Comparison of ENCODE assay signal across 1 cellular context in genomic region chr7:92831716-92832622, GRCh38.
TF ChIP-seq lines count a peak whose summit lies in the region.

No MANE protein-coding gene starts in this region.

TF ChIP-seq in HepG2, 621 proteins besides CTCF, POLR2A, EP300 and RAD21 (continued from another document and continues in another):
- no peak for TF ChIP-seq SALL1 (CRISPR knock-in tag; IDR thresholded peaks at IDR 0.05)
- TF ChIP-seq, protein P1, sequence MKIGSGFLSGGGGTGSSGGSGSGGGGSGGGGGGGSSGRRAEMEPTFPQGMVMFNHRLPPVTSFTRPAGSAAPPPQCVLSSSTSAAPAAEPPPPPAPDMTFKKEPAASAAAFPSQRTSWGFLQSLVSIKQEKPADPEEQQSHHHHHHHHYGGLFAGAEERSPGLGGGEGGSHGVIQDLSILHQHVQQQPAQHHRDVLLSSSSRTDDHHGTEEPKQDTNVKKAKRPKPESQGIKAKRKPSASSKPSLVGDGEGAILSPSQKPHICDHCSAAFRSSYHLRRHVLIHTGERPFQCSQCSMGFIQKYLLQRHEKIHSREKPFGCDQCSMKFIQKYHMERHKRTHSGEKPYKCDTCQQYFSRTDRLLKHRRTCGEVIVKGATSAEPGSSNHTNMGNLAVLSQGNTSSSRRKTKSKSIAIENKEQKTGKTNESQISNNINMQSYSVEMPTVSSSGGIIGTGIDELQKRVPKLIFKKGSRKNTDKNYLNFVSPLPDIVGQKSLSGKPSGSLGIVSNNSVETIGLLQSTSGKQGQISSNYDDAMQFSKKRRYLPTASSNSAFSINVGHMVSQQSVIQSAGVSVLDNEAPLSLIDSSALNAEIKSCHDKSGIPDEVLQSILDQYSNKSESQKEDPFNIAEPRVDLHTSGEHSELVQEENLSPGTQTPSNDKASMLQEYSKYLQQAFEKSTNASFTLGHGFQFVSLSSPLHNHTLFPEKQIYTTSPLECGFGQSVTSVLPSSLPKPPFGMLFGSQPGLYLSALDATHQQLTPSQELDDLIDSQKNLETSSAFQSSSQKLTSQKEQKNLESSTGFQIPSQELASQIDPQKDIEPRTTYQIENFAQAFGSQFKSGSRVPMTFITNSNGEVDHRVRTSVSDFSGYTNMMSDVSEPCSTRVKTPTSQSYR (CRISPR knock-in tag; IDR thresholded peaks at IDR 0.05; ENCODE audit: borderline replicate concordance), result no peak
- no peak for TF ChIP-seq ZNF124 (CRISPR knock-in tag; IDR thresholded peaks at IDR 0.05)
- TF ChIP-seq KAT8 (CRISPR knock-in tag; IDR thresholded peaks at IDR 0.05), result no peak; the same call in 1 of the 2 replicates
- TF ChIP-seq PAX8 (CRISPR knock-in tag; IDR thresholded peaks at IDR 0.05; ENCODE audit: borderline replicate concordance), result no peak
- TF ChIP-seq ZNF597 (CRISPR knock-in tag; IDR thresholded peaks at IDR 0.05), result no peak
- TF ChIP-seq MLX (CRISPR knock-in tag; IDR thresholded peaks at IDR 0.05), result no peak
- peak; percentile 55; the same call in 1 of the 2 replicates for TF ChIP-seq ZNF670 (CRISPR knock-in tag; IDR thresholded peaks at IDR 0.05; ENCODE audit: borderline replicate concordance)
- no peak for TF ChIP-seq BORCS8-MEF2B (CRISPR knock-in tag; IDR thresholded peaks at IDR 0.05)
- TF ChIP-seq, protein P2, sequence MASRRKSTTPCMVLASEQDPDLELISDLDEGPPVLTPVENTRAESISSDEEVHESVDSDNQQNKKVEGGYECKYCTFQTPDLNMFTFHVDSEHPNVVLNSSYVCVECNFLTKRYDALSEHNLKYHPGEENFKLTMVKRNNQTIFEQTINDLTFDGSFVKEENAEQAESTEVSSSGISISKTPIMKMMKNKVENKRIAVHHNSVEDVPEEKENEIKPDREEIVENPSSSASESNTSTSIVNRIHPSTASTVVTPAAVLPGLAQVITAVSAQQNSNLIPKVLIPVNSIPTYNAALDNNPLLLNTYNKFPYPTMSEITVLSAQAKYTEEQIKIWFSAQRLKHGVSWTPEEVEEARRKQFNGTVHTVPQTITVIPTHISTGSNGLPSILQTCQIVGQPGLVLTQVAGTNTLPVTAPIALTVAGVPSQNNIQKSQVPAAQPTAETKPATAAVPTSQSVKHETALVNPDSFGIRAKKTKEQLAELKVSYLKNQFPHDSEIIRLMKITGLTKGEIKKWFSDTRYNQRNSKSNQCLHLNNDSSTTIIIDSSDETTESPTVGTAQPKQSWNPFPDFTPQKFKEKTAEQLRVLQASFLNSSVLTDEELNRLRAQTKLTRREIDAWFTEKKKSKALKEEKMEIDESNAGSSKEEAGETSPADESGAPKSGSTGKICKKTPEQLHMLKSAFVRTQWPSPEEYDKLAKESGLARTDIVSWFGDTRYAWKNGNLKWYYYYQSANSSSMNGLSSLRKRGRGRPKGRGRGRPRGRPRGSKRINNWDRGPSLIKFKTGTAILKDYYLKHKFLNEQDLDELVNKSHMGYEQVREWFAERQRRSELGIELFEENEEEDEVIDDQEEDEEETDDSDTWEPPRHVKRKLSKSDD (CRISPR knock-in tag; IDR thresholded peaks at IDR 0.05; ENCODE audit: low read depth), result no peak
- no peak for TF ChIP-seq NCOA1 (CRISPR knock-in tag; IDR thresholded peaks at IDR 0.05)
- no peak for TF ChIP-seq ZNF567 (CRISPR knock-in tag; IDR thresholded peaks at IDR 0.05; ENCODE audit: borderline replicate concordance)
- TF ChIP-seq ZNF224 (CRISPR knock-in tag; IDR thresholded peaks at IDR 0.05), result 0 out of 2 replicates have a peak, but pooled peaks have one; percentile 45
- no peak for TF ChIP-seq MED8 (CRISPR knock-in tag; IDR thresholded peaks at IDR 0.05; ENCODE audit: insufficient replicate concordance)
- TF ChIP-seq, protein P3, sequence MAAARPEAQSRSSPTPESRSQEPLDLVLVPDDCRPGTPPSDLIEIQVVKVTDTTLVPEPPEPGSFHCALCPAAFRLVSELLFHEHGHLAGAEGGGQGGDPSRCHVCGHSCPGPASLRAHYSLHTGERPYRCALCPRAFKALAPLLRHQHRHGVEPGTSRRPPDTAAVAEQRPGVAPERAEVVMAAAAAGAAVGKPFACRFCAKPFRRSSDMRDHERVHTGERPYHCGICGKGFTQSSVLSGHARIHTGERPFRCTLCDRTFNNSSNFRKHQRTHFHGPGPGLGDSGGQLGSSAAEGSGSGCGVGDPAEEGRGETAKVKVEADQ (CRISPR knock-in tag; IDR thresholded peaks at IDR 0.05; ENCODE audit: borderline replicate concordance), result no peak
- TF ChIP-seq ZNF776 (CRISPR knock-in tag; IDR thresholded peaks at IDR 0.05), result no peak
- TF ChIP-seq, protein P4, sequence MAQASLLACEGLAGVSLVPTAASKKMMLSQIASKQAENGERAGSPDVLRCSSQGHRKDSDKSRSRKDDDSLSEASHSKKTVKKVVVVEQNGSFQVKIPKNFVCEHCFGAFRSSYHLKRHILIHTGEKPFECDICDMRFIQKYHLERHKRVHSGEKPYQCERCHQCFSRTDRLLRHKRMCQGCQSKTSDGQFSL (CRISPR knock-in tag; IDR thresholded peaks at IDR 0.05), result no peak
- TF ChIP-seq NFKB2 (CRISPR knock-in tag; IDR thresholded peaks at IDR 0.05; ENCODE audit: borderline replicate concordance), result no peak
- no peak for TF ChIP-seq ATF6 (CRISPR knock-in tag; conservative IDR thresholded peaks at IDR 0.05)
- TF ChIP-seq ZFP91 (CRISPR knock-in tag; IDR thresholded peaks at IDR 0.05; ENCODE audit: borderline replicate concordance), result no peak
- no peak for TF ChIP-seq STAT6 (CRISPR knock-in tag; IDR thresholded peaks at IDR 0.05; ENCODE audit: borderline replicate concordance)
- no peak for TF ChIP-seq HNRNPLL (IDR thresholded peaks at IDR 0.05; ENCODE audit: low read depth, low read length, poor library complexity, severe bottlenecking)
- TF ChIP-seq, protein P5, sequence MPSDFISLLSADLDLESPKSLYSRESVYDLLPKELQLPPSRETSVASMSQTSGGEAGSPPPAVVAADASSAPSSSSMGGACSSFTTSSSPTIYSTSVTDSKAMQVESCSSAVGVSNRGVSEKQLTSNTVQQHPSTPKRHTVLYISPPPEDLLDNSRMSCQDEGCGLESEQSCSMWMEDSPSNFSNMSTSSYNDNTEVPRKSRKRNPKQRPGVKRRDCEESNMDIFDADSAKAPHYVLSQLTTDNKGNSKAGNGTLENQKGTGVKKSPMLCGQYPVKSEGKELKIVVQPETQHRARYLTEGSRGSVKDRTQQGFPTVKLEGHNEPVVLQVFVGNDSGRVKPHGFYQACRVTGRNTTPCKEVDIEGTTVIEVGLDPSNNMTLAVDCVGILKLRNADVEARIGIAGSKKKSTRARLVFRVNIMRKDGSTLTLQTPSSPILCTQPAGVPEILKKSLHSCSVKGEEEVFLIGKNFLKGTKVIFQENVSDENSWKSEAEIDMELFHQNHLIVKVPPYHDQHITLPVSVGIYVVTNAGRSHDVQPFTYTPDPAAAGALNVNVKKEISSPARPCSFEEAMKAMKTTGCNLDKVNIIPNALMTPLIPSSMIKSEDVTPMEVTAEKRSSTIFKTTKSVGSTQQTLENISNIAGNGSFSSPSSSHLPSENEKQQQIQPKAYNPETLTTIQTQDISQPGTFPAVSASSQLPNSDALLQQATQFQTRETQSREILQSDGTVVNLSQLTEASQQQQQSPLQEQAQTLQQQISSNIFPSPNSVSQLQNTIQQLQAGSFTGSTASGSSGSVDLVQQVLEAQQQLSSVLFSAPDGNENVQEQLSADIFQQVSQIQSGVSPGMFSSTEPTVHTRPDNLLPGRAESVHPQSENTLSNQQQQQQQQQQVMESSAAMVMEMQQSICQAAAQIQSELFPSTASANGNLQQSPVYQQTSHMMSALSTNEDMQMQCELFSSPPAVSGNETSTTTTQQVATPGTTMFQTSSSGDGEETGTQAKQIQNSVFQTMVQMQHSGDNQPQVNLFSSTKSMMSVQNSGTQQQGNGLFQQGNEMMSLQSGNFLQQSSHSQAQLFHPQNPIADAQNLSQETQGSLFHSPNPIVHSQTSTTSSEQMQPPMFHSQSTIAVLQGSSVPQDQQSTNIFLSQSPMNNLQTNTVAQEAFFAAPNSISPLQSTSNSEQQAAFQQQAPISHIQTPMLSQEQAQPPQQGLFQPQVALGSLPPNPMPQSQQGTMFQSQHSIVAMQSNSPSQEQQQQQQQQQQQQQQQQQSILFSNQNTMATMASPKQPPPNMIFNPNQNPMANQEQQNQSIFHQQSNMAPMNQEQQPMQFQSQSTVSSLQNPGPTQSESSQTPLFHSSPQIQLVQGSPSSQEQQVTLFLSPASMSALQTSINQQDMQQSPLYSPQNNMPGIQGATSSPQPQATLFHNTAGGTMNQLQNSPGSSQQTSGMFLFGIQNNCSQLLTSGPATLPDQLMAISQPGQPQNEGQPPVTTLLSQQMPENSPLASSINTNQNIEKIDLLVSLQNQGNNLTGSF (CRISPR knock-in tag; IDR thresholded peaks at IDR 0.05), result no peak
- no peak for TF ChIP-seq ZNF431 (CRISPR knock-in tag; IDR thresholded peaks at IDR 0.05; ENCODE audit: borderline replicate concordance, low read depth)
- TF ChIP-seq FLYWCH1 (CRISPR knock-in tag; IDR thresholded peaks at IDR 0.05), result no peak
- no peak for TF ChIP-seq BATF2 (CRISPR knock-in tag; IDR thresholded peaks at IDR 0.05)
- TF ChIP-seq ZNF101 (CRISPR knock-in tag; IDR thresholded peaks at IDR 0.05; ENCODE audit: borderline replicate concordance, low read depth), result no peak
- no peak for TF ChIP-seq ZBTB7B (CRISPR knock-in tag; IDR thresholded peaks at IDR 0.05)
- TF ChIP-seq FUBP1 (CRISPR knock-in tag; IDR thresholded peaks at IDR 0.05; ENCODE audit: borderline replicate concordance), result no peak
- TF ChIP-seq SOX13 (IDR thresholded peaks at IDR 0.05), result no peak
- TF ChIP-seq SOX13 (CRISPR knock-in tag; conservative IDR thresholded peaks at IDR 0.05 in 1 of 2, IDR thresholded peaks at IDR 0.05 in 1 of 2), result peak in 1 of 2 experiments; percentile 79; a peak in 1 of 4 replicates
